In genomic region chr12:88753074-88753473, GRCh38 we compare ENCODE assay signal across 19 cellular contexts.
DNase-seq lines count a peak whose midpoint lies in the region; ATAC-seq, FAIRE-seq and TF ChIP-seq lines count a peak whose summit lies in the region.
"Had no signal": no experiment of that assay in that cellular context is flagged by ENCODE, and none has a peak within 500 bp of the region (broad histone marks: within the 10 kb centered on the region; RNA-seq: fewer than 3 reads in every experiment).

No MANE protein-coding gene starts in this region.

- H3K4me1 ChIP-seq in HCT116 (ENCODE audit: control insufficient read depth in 1 of 2, insufficient read depth in 2 of 2, low read length in 2 of 2), result peaks cover 5 to 20% of the 10 kb centered on the region in 2 experiments; a peak in 3 of 4 replicates
- no peaks in the 10 kb centered on the region for H3K4me1 ChIP-seq in ovary (ENCODE audit: insufficient read depth)

- H3K9me2 ChIP-seq in HCT116 (ENCODE audit: insufficient read depth), result no peaks in the 10 kb centered on the region

- peak overlapping the region; percentile 13 for H2AFZ ChIP-seq in HCT116 (ENCODE audit: low read depth, low read length, poor library complexity, severe bottlenecking)

- H3K9me3 ChIP-seq in HCT116 (ENCODE audit: control insufficient read depth in 1 of 2, insufficient read depth in 1 of 2, low read depth in 1 of 2, low read length in 2 of 2), result peaks cover 0 to 3% of the 10 kb centered on the region in 2 experiments; a peak in 1 of 4 replicates
- no peaks in the 10 kb centered on the region for H3K9me3 ChIP-seq in ovary
- H3K9me3 ChIP-seq: right lobe of liver had no signal

- H3K27ac ChIP-seq in HCT116 (ENCODE audit: low read depth, low read length) (no peak overlapping the region), ovary (no peak overlapping the region)
- H3K27ac ChIP-seq: right lobe of liver had no signal

- RAD21 ChIA-PET in HCT116 (lab: Charles Lee; ENCODE audit: low non-redundant PET in 1 of 2, low total read pairs in 2 of 2, uncharacterized antibody in 2 of 2, unreplicated experiment in 2 of 2), result no interaction called here

- intact Hi-C loops in HCT116 (cut with micrococcal nuclease), result no loop called here
- intact Hi-C loops in ovary (cut with DNase I), result loop anchor here in 1 of 4 donors (10.0 kb wide), 1 partner anchor 432 kb away; no protein-coding TSS in a partner anchor

- H3K4me3 ChIP-seq in HCT116 (replicated peaks in 1 of 2; ENCODE audit: low read depth in 1 of 2, low read length in 2 of 2) (no peak overlapping the region), bronchial epithelial cell (ENCODE audit: low read depth, low read length) (no peak overlapping the region), ovary (no peak overlapping the region)
- H3K4me3 ChIP-seq: right lobe of liver had no signal

- TF ChIP-seq POLR2A in HCT116 (IDR thresholded peaks at IDR 0.05; ENCODE audit: borderline replicate concordance, extremely low read depth, insufficient read depth, insufficient read length) (no peak), ovary (IDR thresholded peaks at IDR 0.05) (no peak)

- FAIRE-seq in bronchial epithelial cell (lab: Jason Lieb, UNC), result no peak
- FAIRE-seq in urothelium cell line (lab: Jason Lieb, UNC), result no peak

- TF ChIP-seq RAD21 in HCT116 (IDR thresholded peaks at IDR 0.05; ENCODE audit: low read depth), result no peak

- peak overlapping the region; percentile 25 for H3K4me2 ChIP-seq in HCT116 (ENCODE audit: low read length)

- no peak for TF ChIP-seq EP300 in ovary (IDR thresholded peaks at IDR 0.05)

- H3K36me3 ChIP-seq in HCT116 (ENCODE audit: control insufficient read depth in 1 of 2, insufficient read depth in 2 of 2, low read length in 2 of 2), result 0 out of 4 replicates have a peak, but pooled peaks cover 0 to 4% of the 10 kb centered on the region in 2 experiments
- H3K36me3 ChIP-seq in bronchial epithelial cell (ENCODE audit: control insufficient read depth, insufficient read depth, low read length), result no peaks in the 10 kb centered on the region
- H3K36me3 ChIP-seq in ovary, result no peaks in the 10 kb centered on the region
- H3K36me3 ChIP-seq: right lobe of liver had no signal

- no TSS peak for BruUV-seq in HCT116 (replicated peaks; lab: Mats Ljungman, UMichigan)

- DNase-seq in HCT116 (ENCODE audit: low read depth, low spot score) (no peak), bronchial epithelial cell (ENCODE audit: low read depth) (peak; percentile 44), iris pigment epithelial cell (ENCODE audit: low read depth) (peak; percentile 73), urothelium cell line (ENCODE audit: low spot score) (peak; percentile 4), ovary (no peak), DMS153 treated with DMSO at 0.1 percent for 48 hours (lab: John Stamatoyannopoulos, UW; ENCODE audit: unreplicated experiment) (no peak)
- DNase-seq in activated CD4-positive, alpha-beta T cell treated with anti-CD3 and anti-CD28 coated beads for 48 hours, result no peak
- DNase-seq: activated naive CD4-positive, alpha-beta T cell; aorta; CD4-positive, CD25-positive, alpha-beta regulatory T cell; KBM-7; NCI-H1436; NCI-H2227 treated with DMSO at 0.1 percent for 48 hours; right lobe of liver; Right ventricle myocardium superior; stimulated activated CD4-positive, alpha-beta T cell treated with anti-CD3 and anti-CD28 coated beads, Interleukin-2, amount 100 ng/mL, for 48 hours; stimulated activated CD8-positive, alpha-beta memory T cell treated with anti-CD3 and anti-CD28 coated beads, Interleukin-4, amount 100 ng/mL, for 48 hours; T-helper 17 cell had no signal

- no peaks in the 10 kb centered on the region for H3K27me3 ChIP-seq in HCT116 (ENCODE audit: insufficient read depth, low read length)
- no peaks in the 10 kb centered on the region for H3K27me3 ChIP-seq in bronchial epithelial cell (ENCODE audit: control insufficient read depth, insufficient read depth, low read length)
- H3K27me3 ChIP-seq in ovary, result no peaks in the 10 kb centered on the region
- H3K27me3 ChIP-seq: right lobe of liver had no signal

- H3K79me2 ChIP-seq in HCT116 (ENCODE audit: insufficient read depth, low read length), result no peaks in the 10 kb centered on the region

- 75 to 89% (median 84%) methylated on average over 4 of the region's 4 CpGs for WGBS in ovary, 3 donors

- CTCF ChIA-PET in HCT116 (lab: Charles Lee), result no interaction called here

- no peaks in the 10 kb centered on the region for H4K20me1 ChIP-seq in HCT116 (ENCODE audit: insufficient read depth)

- ATAC-seq in HCT116, result no peak
- ATAC-seq: activated CD4-positive, CD25-positive, alpha-beta regulatory T cell treated with anti-CD3 and anti-CD28 coated beads, Interleukin-2, amount 50 U/mL, for 24 hours; T-helper 17 cell had no signal

- TF ChIP-seq CTCF in HCT116 (IDR thresholded peaks at IDR 0.05 in 2 of 3, conservative IDR thresholded peaks at IDR 0.05 in 1 of 3; ENCODE audit: borderline replicate concordance in 1 of 3, insufficient read depth in 1 of 3, low read depth in 2 of 3, low read length in 2 of 3) (no peak), bronchial epithelial cell (IDR thresholded peaks at IDR 0.05; ENCODE audit: insufficient read depth, low read length, severe bottlenecking) (no peak), ovary (IDR thresholded peaks at IDR 0.05) (no peak)

- H3K9ac ChIP-seq in HCT116 (ENCODE audit: low read length), result no peak overlapping the region

- POLR2A ChIA-PET in HCT116 (lab: Charles Lee), result no interaction called here

TF ChIP-seq in HCT116, 20 proteins besides CTCF, POLR2A, EP300 and RAD21:
- TF ChIP-seq YY1 (IDR thresholded peaks at IDR 0.05; ENCODE audit: extremely low read depth, insufficient replicate concordance, low read depth, low read length) (no peak), ZFX (IDR thresholded peaks at IDR 0.05) (no peak), FOSL1 (IDR thresholded peaks at IDR 0.05; ENCODE audit: low read depth) (peak; percentile 36; the same call in 1 of the 2 replicates), MAX (IDR thresholded peaks at IDR 0.05) (0 out of 2 replicates have a peak, but pooled peaks have one; percentile 16), TCF7L2 (IDR thresholded peaks at IDR 0.05; ENCODE audit: borderline replicate concordance, extremely low read depth, insufficient read depth, insufficient read length) (peak; percentile 97), JUND (IDR thresholded peaks at IDR 0.05) (no peak), SIN3A (IDR thresholded peaks at IDR 0.05; ENCODE audit: low read depth) (peak; percentile 25; the same call in 1 of the 2 replicates), ATF3 (IDR thresholded peaks at IDR 0.05) (no peak)

Comparison
In these comparisons a context has a peak if more than half of its experiments do, and no peak if none do; other contexts are left out.
1. DNase-seq: peak in bronchial epithelial cell (single experiment), iris pigment epithelial cell (single experiment) and urothelium cell line (single experiment); none in HCT116 (single experiment), activated CD4-positive, alpha-beta T cell treated with anti-CD3 and anti-CD28 coated beads for 48 hours (single experiment), ovary (0 of 5) and DMS153 treated with DMSO at 0.1 percent for 48 hours (single experiment).